8 cellular contexts compared by ENCODE assay signal in the genomic region with DNA sequence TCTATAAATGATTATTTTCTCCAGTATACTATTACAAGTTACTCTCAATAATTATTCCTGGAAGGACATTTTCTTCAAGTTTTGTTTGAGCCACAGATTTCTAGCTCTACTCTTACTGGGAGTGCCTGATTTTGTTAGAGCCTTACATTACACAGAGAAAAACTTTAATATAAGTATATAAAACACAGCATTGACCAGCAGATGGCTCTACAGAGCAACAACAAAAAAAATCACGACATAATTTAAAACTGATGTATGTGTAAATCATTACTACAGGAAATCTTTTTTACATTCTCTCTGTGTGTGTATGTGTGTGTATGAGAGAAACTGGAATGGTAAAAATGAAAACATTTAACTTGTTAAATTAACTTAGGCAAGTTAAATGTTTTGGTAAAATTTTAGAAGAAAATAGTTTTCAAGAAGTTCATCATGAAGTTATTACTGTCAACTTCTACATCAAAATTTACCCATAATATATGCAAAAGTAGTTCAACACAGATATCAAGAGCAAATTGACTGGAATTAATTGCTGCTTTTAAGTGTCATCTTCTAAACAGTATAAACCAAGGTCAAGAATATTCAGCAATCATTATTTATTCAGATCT.
DNase-seq lines count a peak whose midpoint lies in the region; ATAC-seq and TF ChIP-seq lines count a peak whose summit lies in the region.

No MANE protein-coding gene starts in this region.

- CTCF ChIA-PET in Calu3 (lab: Charles Lee): interaction anchor here (1.2 kb wide), 1 partner anchor 169 kb away, joined by 3 read pairs; no protein-coding TSS in a partner anchor
- CTCF ChIA-PET in naive thymus-derived CD4-positive, alpha-beta T cell (lab: Charles Lee): interaction anchor here (0.7 to 5.5 kb wide), 8 partner anchors 11 to 1077 kb away, joined by 3 to 92 read pairs (median 4); no protein-coding TSS in a partner anchor

- TF ChIP-seq POLR2A in sigmoid colon (IDR thresholded peaks at IDR 0.05): no peak

- no peaks in the 10 kb centered on the region for H3K27me3 Mint-ChIP-seq in Calu3 (ENCODE audit: unreplicated experiment)
- H3K27me3 Mint-ChIP-seq in endothelial cell (ENCODE audit: unreplicated experiment): no peaks in the 10 kb centered on the region
- peaks cover 0 to 11% (median 0%) of the 10 kb centered on the region in 5 donors for H3K27me3 Mint-ChIP-seq in naive thymus-derived CD4-positive, alpha-beta T cell

- no peaks in the 10 kb centered on the region for H3K4me1 Mint-ChIP-seq in Calu3 (ENCODE audit: low read depth, unreplicated experiment)
- no peaks in the 10 kb centered on the region for H3K4me1 Mint-ChIP-seq in endothelial cell (ENCODE audit: unreplicated experiment)
- peaks cover 0 to 4% (median 0%) of the 10 kb centered on the region in 7 donors for H3K4me1 Mint-ChIP-seq in naive thymus-derived CD4-positive, alpha-beta T cell

- intact Hi-C loops in Calu3 (cut with micrococcal nuclease; ENCODE audit: unreplicated experiment) (loop anchor here (1.0 to 10.0 kb wide), 3 partner anchors 169 to 333 kb away; no protein-coding TSS in a partner anchor), sigmoid colon (cut with DNase I) (loop anchor here (1.0 kb wide), 1 partner anchor 170 kb away; no protein-coding TSS in a partner anchor)
- intact Hi-C loops in naive thymus-derived CD4-positive, alpha-beta T cell (cut with micrococcal nuclease): loop anchor here (1.0 to 5.0 kb wide), 8 partner anchors 148 to 795 kb away; no protein-coding TSS in a partner anchor

- no peak for TF ChIP-seq EP300 in sigmoid colon (IDR thresholded peaks at IDR 0.05)

- ATAC-seq in naive thymus-derived CD4-positive, alpha-beta T cell: peak; percentile 74
- no peak for ATAC-seq in HG02840 (IDR thresholded peaks at IDR 0.05; ENCODE audit: low FRiP score, unreplicated experiment)

- peak; percentile 32 for TF ChIP-seq CTCF in Calu3 (IDR thresholded peaks at IDR 0.05; ENCODE audit: unreplicated experiment)
- TF ChIP-seq CTCF in endothelial cell (IDR thresholded peaks at IDR 0.05; ENCODE audit: unreplicated experiment): peak; percentile 62
- peak in 2 of 4 experiments; percentile 37 to 40 for TF ChIP-seq CTCF in sigmoid colon (IDR thresholded peaks at IDR 0.05)

- H3K27ac ChIP-seq in naive thymus-derived CD4-positive, alpha-beta T cell (ENCODE audit: low read depth, low read length): no peak overlapping the region
- no peak overlapping the region for H3K27ac ChIP-seq in sigmoid colon

- H3K27me3 ChIP-seq in H7 (ENCODE audit: control insufficient read depth, insufficient read depth, low read length): no peaks in the 10 kb centered on the region
- no peaks in the 10 kb centered on the region for H3K27me3 ChIP-seq in naive thymus-derived CD4-positive, alpha-beta T cell (ENCODE audit: control insufficient read depth in 2 of 2, insufficient read depth in 2 of 2, low read length in 2 of 2)
- no peaks in the 10 kb centered on the region for H3K27me3 ChIP-seq in sigmoid colon

- H3K9me3 Mint-ChIP-seq in Calu3 (ENCODE audit: low read depth, unreplicated experiment) (no peaks in the 10 kb centered on the region), endothelial cell (ENCODE audit: unreplicated experiment) (no peaks in the 10 kb centered on the region)
- no peaks in the 10 kb centered on the region for H3K9me3 Mint-ChIP-seq in naive thymus-derived CD4-positive, alpha-beta T cell

- BruUV-seq in Calu3 (replicated peaks; lab: Mats Ljungman, UMichigan): no TSS peak

- no peaks in the 10 kb centered on the region for H3K4me1 ChIP-seq in naive thymus-derived CD4-positive, alpha-beta T cell (ENCODE audit: control insufficient read depth in 2 of 2, insufficient read depth in 2 of 2, low read length in 2 of 2)
- no peaks in the 10 kb centered on the region for H3K4me1 ChIP-seq in sigmoid colon

- POLR2A ChIA-PET in naive thymus-derived CD4-positive, alpha-beta T cell (lab: Charles Lee): interaction anchor here (0.6 kb wide), 1 partner anchor 9 kb away, joined by 3 read pairs; no protein-coding TSS in a partner anchor

- 0% methylated on average over 1 of the region's 1 CpG for WGBS in sigmoid colon, 2 donors

- H3K9me3 ChIP-seq in naive thymus-derived CD4-positive, alpha-beta T cell (ENCODE audit: control insufficient read depth in 2 of 3, low read length in 3 of 3): no peaks in the 10 kb centered on the region
- H3K9me3 ChIP-seq in sigmoid colon: no peaks in the 10 kb centered on the region

- peak; percentile 34 for DNase-seq in Calu3
- DNase-seq in H7: peak; percentile 37
- peak; percentile 62 for DNase-seq in OCI-M1 (lab: John Stamatoyannopoulos, UW)
- peak; percentile 18 for DNase-seq in endothelial cell (ENCODE audit: low spot score)
- DNase-seq in naive thymus-derived CD4-positive, alpha-beta T cell: peak in 7 of 9 donors; percentile 18 to 61 (median 51)
- DNase-seq in epidermal melanocyte (ENCODE audit: insufficient read length, low spot score): no peak
- DNase-seq in sigmoid colon: no peak

- H3K36me3 Mint-ChIP-seq in Calu3 (ENCODE audit: insufficient read depth, unreplicated experiment) (no peaks in the 10 kb centered on the region), endothelial cell (ENCODE audit: low read depth, unreplicated experiment) (no peaks in the 10 kb centered on the region)
- H3K36me3 Mint-ChIP-seq in naive thymus-derived CD4-positive, alpha-beta T cell: no peaks in the 10 kb centered on the region

- H3K27ac Mint-ChIP-seq in Calu3 (ENCODE audit: unreplicated experiment) (no peak overlapping the region), endothelial cell (ENCODE audit: unreplicated experiment) (no peak overlapping the region)
- H3K27ac Mint-ChIP-seq in naive thymus-derived CD4-positive, alpha-beta T cell: no peak overlapping the region

- no peak overlapping the region for H3K4me3 Mint-ChIP-seq in Calu3 (ENCODE audit: low read depth, unreplicated experiment)
- H3K4me3 Mint-ChIP-seq in endothelial cell (ENCODE audit: unreplicated experiment): no peak overlapping the region
- H3K4me3 Mint-ChIP-seq in naive thymus-derived CD4-positive, alpha-beta T cell: no peak overlapping the region

- H3K4me3 ChIP-seq in H7 (ENCODE audit: insufficient read depth, low read depth, low read length): no peak overlapping the region
- H3K4me3 ChIP-seq in naive thymus-derived CD4-positive, alpha-beta T cell (ENCODE audit: low read length): no peak overlapping the region
- H3K4me3 ChIP-seq in sigmoid colon: no peak overlapping the region

- H3K36me3 ChIP-seq in H7 (replicated peaks; ENCODE audit: control insufficient read depth, insufficient read depth, low read length) (no peaks in the 10 kb centered on the region), sigmoid colon (no peaks in the 10 kb centered on the region)
- H3K36me3 ChIP-seq in naive thymus-derived CD4-positive, alpha-beta T cell (ENCODE audit: control insufficient read depth in 2 of 3, insufficient read depth in 3 of 3, low read length in 3 of 3): no peaks in the 10 kb centered on the region

Comparison
In these comparisons a context has a peak if more than half of its experiments do, and no peak if none do; other contexts are left out.
1. DNase-seq: peak in Calu3 (single experiment), H7 (single experiment), OCI-M1 (single experiment), endothelial cell (single experiment) and naive thymus-derived CD4-positive, alpha-beta T cell (7 of 9); none in epidermal melanocyte (single experiment) and sigmoid colon (single experiment).